Comparison of ENCODE assay signal across 8 cellular contexts in genomic region chr12:48105867-48106563, GRCh38. TPM values are rescaled to one million over a fixed set of nuclear protein-coding genes. Genes with fewer than 3 reads are reported as not detected.
DNase-seq lines count a peak whose midpoint lies in the region; ATAC-seq and TF ChIP-seq lines count a peak whose summit lies in the region.

TSS of gene SENP1 (minus strand) at chr12:48106079. CDS start at chr12:48101472, 4,607 bp downstream.

- H3K27me3 Mint-ChIP-seq in Caco-2 (ENCODE audit: insufficient read depth, unreplicated experiment), result no peaks in the 10 kb centered on the region
- peaks cover 11% of the 10 kb centered on the region for H3K27me3 Mint-ChIP-seq in mesothelial cell of epicardium (ENCODE audit: low read depth)

- H3K9me3 Mint-ChIP-seq in Caco-2 (ENCODE audit: unreplicated experiment) (no peaks in the 10 kb centered on the region), mesothelial cell of epicardium (no peaks in the 10 kb centered on the region)

- intact Hi-C loops in Caco-2 (cut with micrococcal nuclease; ENCODE audit: unreplicated experiment), result loop anchor here (1.0 to 2.0 kb wide), 3 partner anchors 13 to 65 kb away; partner anchors contain the start of genes ASB8 and PFKM

- H3K79me2 ChIP-seq in OCI-LY1 (ENCODE audit: insufficient read depth, low read length), result peaks cover 40% of the 10 kb centered on the region

- H3K4me1 Mint-ChIP-seq in Caco-2 (ENCODE audit: low read depth, unreplicated experiment), result peaks cover 30% of the 10 kb centered on the region
- peaks cover 28% of the 10 kb centered on the region for H3K4me1 Mint-ChIP-seq in mesothelial cell of epicardium

- H3K4me2 ChIP-seq in OCI-LY1 (ENCODE audit: low read length), result peak within 1 kb of the TSS; percentile 94

- POLR2A ChIA-PET in Caco-2 (lab: Charles Lee), result interaction anchor here (0.5 to 2.4 kb wide), 4 partner anchors 13 to 201 kb away, joined by 3 to 17 read pairs (median 7); partner anchors contain the start of genes ASB8, PFKM and VDR

- H3K27ac Mint-ChIP-seq in Caco-2 (ENCODE audit: unreplicated experiment) (peak within 1 kb of the TSS; percentile 97), mesothelial cell of epicardium (peak within 1 kb of the TSS; percentile 94)

- H3K4me1 ChIP-seq in Caco-2 (peaks cover 18% of the 10 kb centered on the region), HUES6 (ENCODE audit: control insufficient read depth, insufficient read depth, low read length) (peaks cover 14% of the 10 kb centered on the region), OCI-LY1 (ENCODE audit: insufficient read depth, low read length, severe bottlenecking) (peaks cover 44% of the 10 kb centered on the region)

- BruUV-seq in Caco-2 (replicated peaks; lab: Mats Ljungman, UMichigan), result no TSS peak

- H3K27me3 ChIP-seq in Caco-2 (replicated peaks; ENCODE audit: control insufficient read depth, insufficient read depth, low read length) (no peaks in the 10 kb centered on the region), HUES6 (ENCODE audit: control insufficient read depth, insufficient read depth, low read length) (peaks cover 20% of the 10 kb centered on the region), OCI-LY1 (ENCODE audit: insufficient read depth, low read length) (no peaks in the 10 kb centered on the region)

- H3K9ac ChIP-seq in HUES6 (ENCODE audit: low read length) (peak within 1 kb of the TSS; percentile 96), OCI-LY1 (ENCODE audit: low read length) (peak within 1 kb of the TSS; percentile 96)

- DNase-seq in Caco-2, result peak; percentile 92 to 94
- DNase-seq in activated CD8-positive, alpha-beta memory T cell treated with anti-CD3 and anti-CD28 coated beads, Interleukin-2, amount 50 U/mL, for 4 hours, result peak; percentile 88
- DNase-seq in mesothelial cell of epicardium (ENCODE audit: low spot score in 2 of 2, unreplicated experiment in 2 of 2), result peak; percentile 54 to 80
- peak; percentile 82 to 84 for DNase-seq in stimulated activated CD8-positive, alpha-beta memory T cell treated with anti-CD3 and anti-CD28 coated beads, Interleukin-15, amount 100 ng/mL, for 48 hours (ENCODE audit: low read depth in 2 of 2)

- peaks cover 20% of the 10 kb centered on the region for H3K36me3 Mint-ChIP-seq in Caco-2 (ENCODE audit: insufficient read depth, unreplicated experiment)
- no peaks in the 10 kb centered on the region for H3K36me3 Mint-ChIP-seq in mesothelial cell of epicardium

- H3K4me3 ChIP-seq in Caco-2 (ENCODE audit: low read depth, low read length) (peak within 1 kb of the TSS; percentile 83), HUES6 (ENCODE audit: low read depth, low read length) (peak within 1 kb of the TSS; percentile 88), OCI-LY1 (ENCODE audit: low read depth, low read length, poor library complexity, severe bottlenecking) (peak within 1 kb of the TSS; percentile 87)

- H3F3A ChIP-seq in OCI-LY1 (ENCODE audit: insufficient read depth, low read length), result no peaks in the 10 kb centered on the region

- no peaks in the 10 kb centered on the region for H3K9me3 ChIP-seq in Caco-2
- H3K9me3 ChIP-seq in HUES6 (ENCODE audit: control insufficient read depth, insufficient read depth, low read depth, low read length), result no peaks in the 10 kb centered on the region
- no peaks in the 10 kb centered on the region for H3K9me3 ChIP-seq in OCI-LY1 (ENCODE audit: low read length)

- CTCF ChIA-PET in Caco-2 (lab: Charles Lee), result interaction anchor here (0.6 to 1.6 kb wide), 5 partner anchors 13 to 51 kb away, joined by 4 to 11 read pairs (median 4); partner anchors contain the start of genes ASB8 and PFKM

- peak within 1 kb of the TSS; percentile 24; the same call in 1 of the 2 replicates for H2AFZ ChIP-seq in OCI-LY1 (ENCODE audit: low read length)

- no peaks in the 10 kb centered on the region for H3K9me2 ChIP-seq in OCI-LY1 (ENCODE audit: low read depth, low read length)

- H4K20me1 ChIP-seq in OCI-LY1 (ENCODE audit: insufficient read depth, low read length), result no peaks in the 10 kb centered on the region

- H3K36me3 ChIP-seq in Caco-2 (ENCODE audit: control insufficient read depth, insufficient read depth, low read length) (no peaks in the 10 kb centered on the region; the same call in 1 of the 2 replicates), HUES6 (ENCODE audit: control insufficient read depth, insufficient read depth, low read length) (no peaks in the 10 kb centered on the region), OCI-LY1 (ENCODE audit: insufficient read depth, low read length) (no peaks in the 10 kb centered on the region)

- peak; percentile 75 for ATAC-seq in GM21423 (IDR thresholded peaks at IDR 0.05; ENCODE audit: unreplicated experiment)

- peak within 1 kb of the TSS; percentile 96 for H3K27ac ChIP-seq in HUES6 (ENCODE audit: low read depth, low read length)
- H3K27ac ChIP-seq in OCI-LY1 (ENCODE audit: low read depth, low read length, poor library complexity, severe bottlenecking), result peak within 1 kb of the TSS; percentile 94

- H3K4me3 Mint-ChIP-seq in Caco-2 (ENCODE audit: unreplicated experiment), result peak within 1 kb of the TSS; percentile 99
- peak within 1 kb of the TSS; percentile 83 for H3K4me3 Mint-ChIP-seq in mesothelial cell of epicardium

- TF ChIP-seq CTCF in Caco-2 (IDR thresholded peaks at IDR 0.05; ENCODE audit: insufficient read depth in 1 of 2, low read depth in 1 of 2, low read length in 1 of 2, severe bottlenecking in 1 of 2, unreplicated experiment in 1 of 2) (peak in 1 of 2 experiments; percentile 31), OCI-LY1 (IDR thresholded peaks at IDR 0.05; ENCODE audit: low read length) (no peak), mesothelial cell of epicardium (IDR thresholded peaks at IDR 0.05; ENCODE audit: unreplicated experiment) (no peak)

- in situ Hi-C loops in endometrial microvascular endothelial cells (cut with HindIII; ENCODE audit: inconsistent ontology term, low pct_unique_long_range_greater_than_20kb, low sequenced_read_pairs), result no loop called here

RNA-seq across cellular contexts. Expression of gene SENP1, which starts in this region (rescaled TPM):
- total RNA-seq in Caco-2 (2022) (40.4 and 42.1 TPM in 2 replicates), endometrial microvascular endothelial cells (ENCODE audit: inconsistent ontology term) (20.0 TPM), mesothelial cell of epicardium (27.1 to 31.1 TPM (median 27.6 TPM) in 3 replicates)

Comparison
In these comparisons a context has a peak if more than half of its experiments do, and no peak if none do; other contexts are left out.
1. Peak in every context shown above with its lines: DNase-seq, ATAC-seq, H3K4me3 ChIP-seq and H3K27ac ChIP-seq.